Comparison of ENCODE assay signal across 21 cellular contexts in genomic region chr5:113757508-113757907, GRCh38.
DNase-seq lines count a peak whose midpoint lies in the region; ATAC-seq and TF ChIP-seq lines count a peak whose summit lies in the region.
"Had no signal": no experiment of that assay in that cellular context is flagged by ENCODE, and none has a peak within 500 bp of the region (broad histone marks: within the 10 kb centered on the region; RNA-seq: fewer than 3 reads in every experiment).

No MANE protein-coding gene starts in this region.

- no peak for TF ChIP-seq POLR2A in esophagus muscularis mucosa (IDR thresholded peaks at IDR 0.05; ENCODE audit: low read depth)

- WGBS in esophagus muscularis mucosa: 86% methylated on average over 2 of the region's 2 CpGs

- peaks cover 4% of the 10 kb centered on the region for H3K4me1 Mint-ChIP-seq in neural progenitor cell

- intact Hi-C loops in esophagus muscularis mucosa (cut with DNase I): no loop called here

- no peaks in the 10 kb centered on the region for H3F3A ChIP-seq in neural progenitor cell (ENCODE audit: low read depth)

- peaks cover 0 to 14% (median 11%) of the 10 kb centered on the region in 4 donors for H3K4me1 ChIP-seq in esophagus muscularis mucosa
- H3K4me1 ChIP-seq in neural progenitor cell: no peaks in the 10 kb centered on the region

- no peak overlapping the region for H3K4me2 ChIP-seq in neural progenitor cell

- no peaks in the 10 kb centered on the region for H4K20me1 ChIP-seq in neural progenitor cell (ENCODE audit: low read depth)

- peak overlapping the region; percentile 89 for H2AFZ ChIP-seq in neural progenitor cell (replicated peaks)

- no peak overlapping the region for H3K27ac Mint-ChIP-seq in neural progenitor cell
- H3K27ac Mint-ChIP-seq: CD8-positive, alpha-beta T cell; IgD-negative memory B cell; T-helper 17 cell had no signal

- peaks cover 10% of the 10 kb centered on the region for H3K9me3 Mint-ChIP-seq in neural progenitor cell

- no peak for ATAC-seq in omental fat pad (ENCODE audit: low FRiP score)
- ATAC-seq: CD8-positive, alpha-beta T cell; Panc1; SK-N-SH treated with all-trans-retinoic acid at 6 μM for 48 hours; T-helper 17 cell had no signal

- H3K79me2 ChIP-seq in neural progenitor cell (ENCODE audit: low read depth): no peaks in the 10 kb centered on the region

- TF ChIP-seq CTCF in esophagus muscularis mucosa (IDR thresholded peaks at IDR 0.05) (no peak), neural progenitor cell (IDR thresholded peaks at IDR 0.05) (peak; percentile 8), omental fat pad (IDR thresholded peaks at IDR 0.05) (no peak)

- no peak overlapping the region for H3K27ac ChIP-seq in esophagus muscularis mucosa (replicated peaks in 1 of 4)
- no peak overlapping the region for H3K27ac ChIP-seq in neural progenitor cell

- no peaks in the 10 kb centered on the region for H3K27me3 Mint-ChIP-seq in neural progenitor cell (ENCODE audit: insufficient read depth, low read depth)

- no peaks in the 10 kb centered on the region for H3K36me3 ChIP-seq in esophagus muscularis mucosa
- H3K36me3 ChIP-seq in neural progenitor cell: no peaks in the 10 kb centered on the region

- H3K4me3 Mint-ChIP-seq in neural progenitor cell: no peak overlapping the region
- H3K4me3 Mint-ChIP-seq: CD8-positive, alpha-beta T cell; IgD-negative memory B cell; T-helper 17 cell had no signal

- H3K27me3 ChIP-seq in esophagus muscularis mucosa (no peaks in the 10 kb centered on the region), neural progenitor cell (no peaks in the 10 kb centered on the region)

- H3K36me3 Mint-ChIP-seq in neural progenitor cell: no peaks in the 10 kb centered on the region
- H3K36me3 Mint-ChIP-seq: CD8-positive, alpha-beta T cell; IgD-negative memory B cell had no signal

- DNase-seq in H4 (ENCODE audit: low spot score) (peak; percentile 13), HuH-7 (ENCODE audit: low spot score) (peak; percentile 4), esophagus muscularis mucosa (ENCODE audit: extremely low spot score) (peak; percentile 37), neural progenitor cell (ENCODE audit: low spot score) (no peak), UCSD-AML1 (lab: John Stamatoyannopoulos, UW; ENCODE audit: unreplicated experiment) (no peak), omental fat pad (ENCODE audit: low spot score) (no peak), NCI-H2227 (lab: John Stamatoyannopoulos, UW; ENCODE audit: unreplicated experiment) (no peak)
- DNase-seq: C1 segment of cervical spinal cord; CD8-positive, alpha-beta T cell; DND-41; NCI-H1092; NCI-H1417 treated with DMSO at 0.1 percent for 48 hours; NCI-H187 treated with DMSO at 0.1 percent for 48 hours; NCI-H2171 treated with DMSO at 0.1 percent for 48 hours; NCI-H446; NCI-H526; SHP77 treated with DMSO at 0.1 percent for 48 hours; T-helper 17 cell had no signal

- H3K4me3 ChIP-seq in esophagus muscularis mucosa (no peak overlapping the region), neural progenitor cell (no peak overlapping the region)

- TF ChIP-seq EP300 in esophagus muscularis mucosa (IDR thresholded peaks at IDR 0.05): no peak

- H3K9ac ChIP-seq in neural progenitor cell: no peak overlapping the region

- H3K9me3 ChIP-seq in esophagus muscularis mucosa (no peaks in the 10 kb centered on the region), neural progenitor cell (ENCODE audit: low read depth) (no peaks in the 10 kb centered on the region)

Comparison
In these comparisons a context has a peak if more than half of its experiments do, and no peak if none do; other contexts are left out.
1. DNase-seq: peak in H4 (single experiment), HuH-7 (single experiment) and esophagus muscularis mucosa (single experiment); none in neural progenitor cell (single experiment), UCSD-AML1 (single experiment), omental fat pad (single experiment) and NCI-H2227 (single experiment).